In the genomic region with DNA sequence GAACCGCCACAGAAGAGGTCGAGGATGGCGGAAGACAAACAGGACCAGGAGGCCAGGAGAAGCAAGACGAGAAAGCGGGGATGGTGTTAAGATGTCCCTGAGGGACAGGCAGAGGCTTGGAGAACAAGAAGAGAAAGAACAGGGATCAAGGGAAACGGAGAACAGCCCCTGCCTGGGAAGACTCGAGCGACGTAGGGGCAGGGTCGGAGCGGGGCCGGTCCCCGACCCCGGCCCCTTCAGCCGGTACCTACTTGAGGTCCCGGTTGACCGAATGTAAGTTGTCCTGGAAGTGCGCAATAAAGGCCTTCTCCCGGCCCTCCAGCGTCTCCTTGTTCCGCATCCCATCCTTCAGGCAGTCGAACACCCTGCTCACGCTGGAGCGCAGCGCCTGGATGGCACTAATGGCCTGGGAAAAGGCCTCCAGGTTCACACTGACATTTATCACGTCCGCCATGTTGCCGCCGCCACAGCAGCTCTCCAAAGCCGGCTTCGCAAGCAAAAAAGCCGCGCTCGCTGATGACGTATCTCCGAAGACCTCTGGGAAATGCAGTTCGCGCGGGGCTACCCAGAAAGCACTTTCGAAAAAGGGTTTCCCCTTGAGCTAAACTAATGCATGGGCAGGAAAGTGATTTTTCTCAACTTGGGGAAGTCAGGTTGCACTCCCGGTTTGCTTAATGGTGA, we compare ENCODE assay signal across 1 cellular context.
TF ChIP-seq lines count a peak whose summit lies in the region.

A gene with protein sequence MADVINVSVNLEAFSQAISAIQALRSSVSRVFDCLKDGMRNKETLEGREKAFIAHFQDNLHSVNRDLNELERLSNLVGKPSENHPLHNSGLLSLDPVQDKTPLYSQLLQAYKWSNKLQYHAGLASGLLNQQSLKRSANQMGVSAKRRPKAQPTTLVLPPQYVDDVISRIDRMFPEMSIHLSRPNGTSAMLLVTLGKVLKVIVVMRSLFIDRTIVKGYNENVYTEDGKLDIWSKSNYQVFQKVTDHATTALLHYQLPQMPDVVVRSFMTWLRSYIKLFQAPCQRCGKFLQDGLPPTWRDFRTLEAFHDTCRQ (minus strand): TSS at position 477 of the 681 bp plus-strand sequence. CDS start 23 bp downstream, at position 454.

TF ChIP-seq in K562, 482 proteins besides CTCF, POLR2A, EP300 and RAD21 (continued from another document and continues in another):
- TF ChIP-seq HDAC1 (IDR thresholded peaks at IDR 0.05): peak in 1 of 2 experiments; percentile 60; a peak in 2 of 4 replicates
- no peak for TF ChIP-seq SRSF7 (optimal IDR thresholded peaks at IDR 0.05; ENCODE audit: low read depth, low read length)
- TF ChIP-seq TEAD2 (tag; IDR thresholded peaks at IDR 0.05): no peak
- TF ChIP-seq, protein P1, sequence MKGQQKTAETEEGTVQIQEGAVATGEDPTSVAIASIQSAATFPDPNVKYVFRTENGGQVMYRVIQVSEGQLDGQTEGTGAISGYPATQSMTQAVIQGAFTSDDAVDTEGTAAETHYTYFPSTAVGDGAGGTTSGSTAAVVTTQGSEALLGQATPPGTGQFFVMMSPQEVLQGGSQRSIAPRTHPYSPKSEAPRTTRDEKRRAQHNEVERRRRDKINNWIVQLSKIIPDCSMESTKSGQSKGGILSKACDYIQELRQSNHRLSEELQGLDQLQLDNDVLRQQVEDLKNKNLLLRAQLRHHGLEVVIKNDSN (CRISPR knock-in tag; IDR thresholded peaks at IDR 0.05): no peak
- no peak for TF ChIP-seq HMGN3 (IDR thresholded peaks at IDR 0.05; ENCODE audit: borderline replicate concordance, extremely low read depth, insufficient read length, low read depth, low read length)
- TF ChIP-seq ELF1 (tag; IDR thresholded peaks at IDR 0.05): 0 out of 2 replicates have a peak, but pooled peaks have one; percentile 13
- 0 out of 2 replicates have a peak, but pooled peaks have one; percentile 33 for TF ChIP-seq TAF7 (tag; IDR thresholded peaks at IDR 0.05)
- TF ChIP-seq ZNF133 (CRISPR knock-in tag; IDR thresholded peaks at IDR 0.05): no peak
- TF ChIP-seq, protein P2, sequence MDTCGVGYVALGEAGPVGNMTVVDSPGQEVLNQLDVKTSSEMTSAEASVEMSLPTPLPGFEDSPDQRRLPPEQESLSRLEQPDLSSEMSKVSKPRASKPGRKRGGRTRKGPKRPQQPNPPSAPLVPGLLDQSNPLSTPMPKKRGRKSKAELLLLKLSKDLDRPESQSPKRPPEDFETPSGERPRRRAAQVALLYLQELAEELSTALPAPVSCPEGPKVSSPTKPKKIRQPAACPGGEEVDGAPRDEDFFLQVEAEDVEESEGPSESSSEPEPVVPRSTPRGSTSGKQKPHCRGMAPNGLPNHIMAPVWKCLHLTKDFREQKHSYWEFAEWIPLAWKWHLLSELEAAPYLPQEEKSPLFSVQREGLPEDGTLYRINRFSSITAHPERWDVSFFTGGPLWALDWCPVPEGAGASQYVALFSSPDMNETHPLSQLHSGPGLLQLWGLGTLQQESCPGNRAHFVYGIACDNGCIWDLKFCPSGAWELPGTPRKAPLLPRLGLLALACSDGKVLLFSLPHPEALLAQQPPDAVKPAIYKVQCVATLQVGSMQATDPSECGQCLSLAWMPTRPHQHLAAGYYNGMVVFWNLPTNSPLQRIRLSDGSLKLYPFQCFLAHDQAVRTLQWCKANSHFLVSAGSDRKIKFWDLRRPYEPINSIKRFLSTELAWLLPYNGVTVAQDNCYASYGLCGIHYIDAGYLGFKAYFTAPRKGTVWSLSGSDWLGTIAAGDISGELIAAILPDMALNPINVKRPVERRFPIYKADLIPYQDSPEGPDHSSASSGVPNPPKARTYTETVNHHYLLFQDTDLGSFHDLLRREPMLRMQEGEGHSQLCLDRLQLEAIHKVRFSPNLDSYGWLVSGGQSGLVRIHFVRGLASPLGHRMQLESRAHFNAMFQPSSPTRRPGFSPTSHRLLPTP (IDR thresholded peaks at IDR 0.05; ENCODE audit: borderline replicate concordance, extremely low read depth, insufficient read length): no peak
- TF ChIP-seq, protein P3, sequence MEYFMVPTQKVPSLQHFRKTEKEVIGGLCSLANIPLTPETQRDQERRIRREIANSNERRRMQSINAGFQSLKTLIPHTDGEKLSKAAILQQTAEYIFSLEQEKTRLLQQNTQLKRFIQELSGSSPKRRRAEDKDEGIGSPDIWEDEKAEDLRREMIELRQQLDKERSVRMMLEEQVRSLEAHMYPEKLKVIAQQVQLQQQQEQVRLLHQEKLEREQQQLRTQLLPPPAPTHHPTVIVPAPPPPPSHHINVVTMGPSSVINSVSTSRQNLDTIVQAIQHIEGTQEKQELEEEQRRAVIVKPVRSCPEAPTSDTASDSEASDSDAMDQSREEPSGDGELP (CRISPR knock-in tag; IDR thresholded peaks at IDR 0.05; ENCODE audit: borderline replicate concordance): peak; percentile 44; the same call in 1 of the 2 replicates
- no peak for TF ChIP-seq FOXP1 (CRISPR knock-in tag; IDR thresholded peaks at IDR 0.05)
- no peak for TF ChIP-seq SP2 (IDR thresholded peaks at IDR 0.05; ENCODE audit: extremely low read depth, low read depth, low read length, poor library complexity, severe bottlenecking)
- TF ChIP-seq ZFX (CRISPR knock-in tag; IDR thresholded peaks at IDR 0.05): peak; percentile 73
- peak; percentile 87 for TF ChIP-seq MBD2 (IDR thresholded peaks at IDR 0.05; ENCODE audit: borderline replicate concordance, low read depth)
- TF ChIP-seq FOXA3 (CRISPR knock-in tag; conservative IDR thresholded peaks at IDR 0.05 in 1 of 2, IDR thresholded peaks at IDR 0.05 in 1 of 2): no peak
- TF ChIP-seq ESRRA (IDR thresholded peaks at IDR 0.05; ENCODE audit: borderline replicate concordance, low read depth): peak; percentile 21; the same call in 1 of the 2 replicates
- no peak for TF ChIP-seq RBM22 (IDR thresholded peaks at IDR 0.05; ENCODE audit: low read depth, low read length, poor library complexity, severe bottlenecking)
- TF ChIP-seq, protein P4, sequence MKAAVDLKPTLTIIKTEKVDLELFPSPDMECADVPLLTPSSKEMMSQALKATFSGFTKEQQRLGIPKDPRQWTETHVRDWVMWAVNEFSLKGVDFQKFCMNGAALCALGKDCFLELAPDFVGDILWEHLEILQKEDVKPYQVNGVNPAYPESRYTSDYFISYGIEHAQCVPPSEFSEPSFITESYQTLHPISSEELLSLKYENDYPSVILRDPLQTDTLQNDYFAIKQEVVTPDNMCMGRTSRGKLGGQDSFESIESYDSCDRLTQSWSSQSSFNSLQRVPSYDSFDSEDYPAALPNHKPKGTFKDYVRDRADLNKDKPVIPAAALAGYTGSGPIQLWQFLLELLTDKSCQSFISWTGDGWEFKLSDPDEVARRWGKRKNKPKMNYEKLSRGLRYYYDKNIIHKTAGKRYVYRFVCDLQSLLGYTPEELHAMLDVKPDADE (conservative IDR thresholded peaks at IDR 0.05; ENCODE audit: control insufficient read depth, low read depth, low read length): peak; percentile 89
- TF ChIP-seq ZNF311 (CRISPR knock-in tag; IDR thresholded peaks at IDR 0.05): no peak
- TF ChIP-seq HMG20B (CRISPR knock-in tag; IDR thresholded peaks at IDR 0.05): no peak
- no peak; the same call in 1 of the 2 replicates for TF ChIP-seq NR2C1 (IDR thresholded peaks at IDR 0.05)
- peak; percentile 63 for TF ChIP-seq NR2C1 (tag; IDR thresholded peaks at IDR 0.05)
- TF ChIP-seq ZNF584 (CRISPR knock-in tag; IDR thresholded peaks at IDR 0.05; ENCODE audit: low read depth): no peak
- peak; percentile 89 for TF ChIP-seq BACH1 (tag; IDR thresholded peaks at IDR 0.05)
- TF ChIP-seq, protein P5, sequence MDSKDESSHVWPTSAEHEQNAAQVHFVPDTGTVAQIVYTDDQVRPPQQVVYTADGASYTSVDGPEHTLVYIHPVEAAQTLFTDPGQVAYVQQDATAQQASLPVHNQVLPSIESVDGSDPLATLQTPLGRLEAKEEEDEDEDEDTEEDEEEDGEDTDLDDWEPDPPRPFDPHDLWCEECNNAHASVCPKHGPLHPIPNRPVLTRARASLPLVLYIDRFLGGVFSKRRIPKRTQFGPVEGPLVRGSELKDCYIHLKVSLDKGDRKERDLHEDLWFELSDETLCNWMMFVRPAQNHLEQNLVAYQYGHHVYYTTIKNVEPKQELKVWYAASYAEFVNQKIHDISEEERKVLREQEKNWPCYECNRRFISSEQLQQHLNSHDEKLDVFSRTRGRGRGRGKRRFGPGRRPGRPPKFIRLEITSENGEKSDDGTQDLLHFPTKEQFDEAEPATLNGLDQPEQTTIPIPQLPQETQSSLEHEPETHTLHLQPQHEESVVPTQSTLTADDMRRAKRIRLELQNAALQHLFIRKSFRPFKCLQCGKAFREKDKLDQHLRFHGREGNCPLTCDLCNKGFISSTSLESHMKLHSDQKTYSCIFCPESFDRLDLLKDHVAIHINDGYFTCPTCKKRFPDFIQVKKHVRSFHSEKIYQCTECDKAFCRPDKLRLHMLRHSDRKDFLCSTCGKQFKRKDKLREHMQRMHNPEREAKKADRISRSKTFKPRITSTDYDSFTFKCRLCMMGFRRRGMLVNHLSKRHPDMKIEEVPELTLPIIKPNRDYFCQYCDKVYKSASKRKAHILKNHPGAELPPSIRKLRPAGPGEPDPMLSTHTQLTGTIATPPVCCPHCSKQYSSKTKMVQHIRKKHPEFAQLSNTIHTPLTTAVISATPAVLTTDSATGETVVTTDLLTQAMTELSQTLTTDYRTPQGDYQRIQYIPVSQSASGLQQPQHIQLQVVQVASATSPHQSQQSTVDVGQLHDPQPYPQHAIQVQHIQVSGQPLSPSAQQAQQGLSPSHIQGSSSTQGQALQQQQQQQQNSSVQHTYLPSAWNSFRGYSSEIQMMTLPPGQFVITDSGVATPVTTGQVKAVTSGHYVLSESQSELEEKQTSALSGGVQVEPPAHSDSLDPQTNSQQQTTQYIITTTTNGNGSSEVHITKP (IDR thresholded peaks at IDR 0.05; ENCODE audit: partially characterized antibody): no peak
- TF ChIP-seq HNRNPLL (IDR thresholded peaks at IDR 0.05; ENCODE audit: low read depth, low read length, poor library complexity, severe bottlenecking): no peak
- no peak for TF ChIP-seq BCL6 (CRISPR knock-in tag; IDR thresholded peaks at IDR 0.05)
- TF ChIP-seq CBX1 (IDR thresholded peaks at IDR 0.05; ENCODE audit: low read depth): no peak
- TF ChIP-seq, protein P6, sequence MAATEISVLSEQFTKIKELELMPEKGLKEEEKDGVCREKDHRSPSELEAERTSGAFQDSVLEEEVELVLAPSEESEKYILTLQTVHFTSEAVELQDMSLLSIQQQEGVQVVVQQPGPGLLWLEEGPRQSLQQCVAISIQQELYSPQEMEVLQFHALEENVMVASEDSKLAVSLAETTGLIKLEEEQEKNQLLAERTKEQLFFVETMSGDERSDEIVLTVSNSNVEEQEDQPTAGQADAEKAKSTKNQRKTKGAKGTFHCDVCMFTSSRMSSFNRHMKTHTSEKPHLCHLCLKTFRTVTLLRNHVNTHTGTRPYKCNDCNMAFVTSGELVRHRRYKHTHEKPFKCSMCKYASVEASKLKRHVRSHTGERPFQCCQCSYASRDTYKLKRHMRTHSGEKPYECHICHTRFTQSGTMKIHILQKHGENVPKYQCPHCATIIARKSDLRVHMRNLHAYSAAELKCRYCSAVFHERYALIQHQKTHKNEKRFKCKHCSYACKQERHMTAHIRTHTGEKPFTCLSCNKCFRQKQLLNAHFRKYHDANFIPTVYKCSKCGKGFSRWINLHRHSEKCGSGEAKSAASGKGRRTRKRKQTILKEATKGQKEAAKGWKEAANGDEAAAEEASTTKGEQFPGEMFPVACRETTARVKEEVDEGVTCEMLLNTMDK (IDR thresholded peaks at IDR 0.05; ENCODE audit: borderline replicate concordance, insufficient read depth, low read depth, low read length, poor library complexity, severe bottlenecking): no peak
- TF ChIP-seq MTA3 (IDR thresholded peaks at IDR 0.05; ENCODE audit: borderline replicate concordance): no peak
- no peak for TF ChIP-seq ZNF146 (CRISPR knock-in tag; IDR thresholded peaks at IDR 0.05; ENCODE audit: unreplicated experiment)
- no peak for TF ChIP-seq FOXJ2 (tag; IDR thresholded peaks at IDR 0.05)
- no peak for TF ChIP-seq HDAC3 (IDR thresholded peaks at IDR 0.05; ENCODE audit: borderline replicate concordance, partially characterized antibody)
- TF ChIP-seq, protein P7, sequence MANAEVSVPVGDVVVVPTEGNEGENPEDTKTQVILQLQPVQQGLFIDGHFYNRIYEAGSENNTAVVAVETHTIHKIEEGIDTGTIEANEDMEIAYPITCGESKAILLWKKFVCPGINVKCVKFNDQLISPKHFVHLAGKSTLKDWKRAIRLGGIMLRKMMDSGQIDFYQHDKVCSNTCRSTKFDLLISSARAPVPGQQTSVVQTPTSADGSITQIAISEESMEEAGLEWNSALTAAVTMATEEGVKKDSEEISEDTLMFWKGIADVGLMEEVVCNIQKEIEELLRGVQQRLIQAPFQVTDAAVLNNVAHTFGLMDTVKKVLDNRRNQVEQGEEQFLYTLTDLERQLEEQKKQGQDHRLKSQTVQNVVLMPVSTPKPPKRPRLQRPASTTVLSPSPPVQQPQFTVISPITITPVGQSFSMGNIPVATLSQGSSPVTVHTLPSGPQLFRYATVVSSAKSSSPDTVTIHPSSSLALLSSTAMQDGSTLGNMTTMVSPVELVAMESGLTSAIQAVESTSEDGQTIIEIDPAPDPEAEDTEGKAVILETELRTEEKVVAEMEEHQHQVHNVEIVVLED (CRISPR knock-in tag; IDR thresholded peaks at IDR 0.05): no peak
- no peak for TF ChIP-seq TEAD1 (CRISPR knock-in tag; IDR thresholded peaks at IDR 0.05)
- TF ChIP-seq, protein P8, sequence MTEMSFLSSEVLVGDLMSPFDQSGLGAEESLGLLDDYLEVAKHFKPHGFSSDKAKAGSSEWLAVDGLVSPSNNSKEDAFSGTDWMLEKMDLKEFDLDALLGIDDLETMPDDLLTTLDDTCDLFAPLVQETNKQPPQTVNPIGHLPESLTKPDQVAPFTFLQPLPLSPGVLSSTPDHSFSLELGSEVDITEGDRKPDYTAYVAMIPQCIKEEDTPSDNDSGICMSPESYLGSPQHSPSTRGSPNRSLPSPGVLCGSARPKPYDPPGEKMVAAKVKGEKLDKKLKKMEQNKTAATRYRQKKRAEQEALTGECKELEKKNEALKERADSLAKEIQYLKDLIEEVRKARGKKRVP (CRISPR knock-in tag; IDR thresholded peaks at IDR 0.05): no peak
- TF ChIP-seq, protein P9, sequence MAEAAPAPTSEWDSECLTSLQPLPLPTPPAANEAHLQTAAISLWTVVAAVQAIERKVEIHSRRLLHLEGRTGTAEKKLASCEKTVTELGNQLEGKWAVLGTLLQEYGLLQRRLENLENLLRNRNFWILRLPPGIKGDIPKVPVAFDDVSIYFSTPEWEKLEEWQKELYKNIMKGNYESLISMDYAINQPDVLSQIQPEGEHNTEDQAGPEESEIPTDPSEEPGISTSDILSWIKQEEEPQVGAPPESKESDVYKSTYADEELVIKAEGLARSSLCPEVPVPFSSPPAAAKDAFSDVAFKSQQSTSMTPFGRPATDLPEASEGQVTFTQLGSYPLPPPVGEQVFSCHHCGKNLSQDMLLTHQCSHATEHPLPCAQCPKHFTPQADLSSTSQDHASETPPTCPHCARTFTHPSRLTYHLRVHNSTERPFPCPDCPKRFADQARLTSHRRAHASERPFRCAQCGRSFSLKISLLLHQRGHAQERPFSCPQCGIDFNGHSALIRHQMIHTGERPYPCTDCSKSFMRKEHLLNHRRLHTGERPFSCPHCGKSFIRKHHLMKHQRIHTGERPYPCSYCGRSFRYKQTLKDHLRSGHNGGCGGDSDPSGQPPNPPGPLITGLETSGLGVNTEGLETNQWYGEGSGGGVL (CRISPR knock-in tag; IDR thresholded peaks at IDR 0.05): no peak
- TF ChIP-seq PHF8 (IDR thresholded peaks at IDR 0.05; ENCODE audit: borderline replicate concordance, low read length): peak; percentile 66; the same call in 1 of the 2 replicates
- peak; percentile 26 for TF ChIP-seq RBBP5 (IDR thresholded peaks at IDR 0.05; ENCODE audit: borderline replicate concordance, insufficient read depth, low read length, poor library complexity, severe bottlenecking)
- no peak for TF ChIP-seq HDAC6 (IDR thresholded peaks at IDR 0.05; ENCODE audit: low read depth, low read length)
- TF ChIP-seq ZKSCAN1 (IDR thresholded peaks at IDR 0.05; ENCODE audit: low read depth, low read length): 0 out of 2 replicates have a peak, but pooled peaks have one; percentile 52
- TF ChIP-seq TRIM24 (IDR thresholded peaks at IDR 0.05): no peak
- TF ChIP-seq SUPT5H (IDR thresholded peaks at IDR 0.05): peak; percentile 78
